Comparison of ENCODE assay signal across 2 cellular contexts in the genomic region with DNA sequence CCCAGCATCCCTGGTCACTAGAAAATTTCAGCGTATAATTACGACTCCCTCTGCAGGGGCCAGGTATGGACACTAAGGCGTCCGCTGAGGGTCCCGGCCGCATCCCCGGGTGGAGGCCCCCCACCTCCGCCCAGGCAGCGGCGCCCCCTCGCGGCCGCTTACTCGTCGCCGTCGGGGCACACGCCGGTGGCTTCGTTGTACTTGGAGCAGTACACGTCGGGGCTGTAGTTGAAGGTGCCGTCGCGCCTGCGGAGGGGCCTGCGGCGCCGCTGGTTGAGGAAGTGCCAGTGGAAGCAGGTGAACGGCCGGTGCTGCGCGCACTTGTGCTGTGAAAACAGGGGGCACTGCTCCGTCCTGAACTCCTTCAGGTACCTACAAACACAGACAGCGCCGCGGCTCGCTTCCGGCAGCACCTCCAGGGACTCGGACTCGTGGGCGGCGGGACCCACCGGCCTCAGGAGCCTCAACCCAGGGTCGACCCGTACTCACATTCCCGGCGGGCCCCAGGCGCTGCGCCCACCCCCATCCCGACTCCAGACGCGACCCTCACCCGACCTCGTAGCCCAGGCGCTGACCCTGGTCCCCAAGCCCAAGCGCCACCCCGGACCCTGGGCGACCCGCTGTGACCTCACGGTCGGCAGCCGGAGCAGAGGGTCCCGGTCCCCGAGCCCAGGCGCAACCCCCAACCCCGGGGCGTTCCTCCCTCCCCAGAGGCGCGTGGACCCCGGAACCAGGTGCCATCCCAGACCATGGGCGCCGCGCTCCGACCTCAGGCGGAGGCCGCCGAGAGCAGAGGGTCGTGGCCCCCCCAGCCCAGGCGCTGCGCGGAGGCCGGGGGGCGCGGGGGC.
A peak's percentile ranks its signal among the peaks of the same experiment; 100 is the strongest.
TF ChIP-seq lines count a peak whose summit lies in the region.

No MANE protein-coding gene starts in this region.

TF ChIP-seq in HEK293, 187 proteins besides CTCF, POLR2A, EP300 and RAD21 (continues in another document):
- TF ChIP-seq, protein P1, sequence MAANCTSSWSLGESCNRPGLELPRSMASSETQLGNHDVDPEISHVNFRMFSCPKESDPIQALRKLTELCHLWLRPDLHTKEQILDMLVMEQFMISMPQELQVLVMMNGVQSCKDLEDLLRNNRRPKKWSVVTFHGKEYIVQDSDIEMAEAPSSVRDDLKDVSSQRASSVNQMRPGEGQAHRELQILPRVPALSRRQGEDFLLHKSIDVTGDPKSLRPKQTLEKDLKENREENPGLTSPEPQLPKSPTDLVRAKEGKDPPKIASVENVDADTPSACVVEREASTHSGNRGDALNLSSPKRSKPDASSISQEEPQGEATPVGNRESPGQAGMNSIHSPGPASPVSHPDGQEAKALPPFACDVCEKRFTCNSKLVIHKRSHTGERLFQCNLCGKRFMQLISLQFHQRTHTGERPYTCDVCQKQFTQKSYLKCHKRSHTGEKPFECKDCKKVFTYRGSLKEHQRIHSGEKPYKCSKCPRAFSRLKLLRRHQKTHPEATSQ (tag by site-specific recombination; IDR thresholded peaks at IDR 0.05): no peak
- TF ChIP-seq ZNF169 (tag by site-specific recombination; IDR thresholded peaks at IDR 0.05) (no peak), ZNF560 (tag by site-specific recombination; IDR thresholded peaks at IDR 0.05; ENCODE audit: borderline replicate concordance) (no peak), ZNF555 (tag by site-specific recombination; conservative IDR thresholded peaks at IDR 0.05) (no peak), SCRT2 (tag by site-specific recombination; IDR thresholded peaks at IDR 0.05) (no peak), ZNF433 (tag by site-specific recombination; IDR thresholded peaks at IDR 0.05; ENCODE audit: low read depth) (no peak), WT1 (tag by site-specific recombination; IDR thresholded peaks at IDR 0.05) (no peak), ZNF610 (tag by site-specific recombination; IDR thresholded peaks at IDR 0.05; ENCODE audit: borderline replicate concordance) (0 out of 2 replicates have a peak, but pooled peaks have one; percentile 23), ZNF596 (tag by site-specific recombination; IDR thresholded peaks at IDR 0.05) (0 out of 2 replicates have a peak, but pooled peaks have one; percentile 45)
- TF ChIP-seq, protein P2, sequence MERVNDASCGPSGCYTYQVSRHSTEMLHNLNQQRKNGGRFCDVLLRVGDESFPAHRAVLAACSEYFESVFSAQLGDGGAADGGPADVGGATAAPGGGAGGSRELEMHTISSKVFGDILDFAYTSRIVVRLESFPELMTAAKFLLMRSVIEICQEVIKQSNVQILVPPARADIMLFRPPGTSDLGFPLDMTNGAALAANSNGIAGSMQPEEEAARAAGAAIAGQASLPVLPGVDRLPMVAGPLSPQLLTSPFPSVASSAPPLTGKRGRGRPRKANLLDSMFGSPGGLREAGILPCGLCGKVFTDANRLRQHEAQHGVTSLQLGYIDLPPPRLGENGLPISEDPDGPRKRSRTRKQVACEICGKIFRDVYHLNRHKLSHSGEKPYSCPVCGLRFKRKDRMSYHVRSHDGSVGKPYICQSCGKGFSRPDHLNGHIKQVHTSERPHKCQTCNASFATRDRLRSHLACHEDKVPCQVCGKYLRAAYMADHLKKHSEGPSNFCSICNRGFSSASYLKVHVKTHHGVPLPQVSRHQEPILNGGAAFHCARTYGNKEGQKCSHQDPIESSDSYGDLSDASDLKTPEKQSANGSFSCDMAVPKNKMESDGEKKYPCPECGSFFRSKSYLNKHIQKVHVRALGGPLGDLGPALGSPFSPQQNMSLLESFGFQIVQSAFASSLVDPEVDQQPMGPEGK (tag by site-specific recombination; IDR thresholded peaks at IDR 0.05): peak; percentile 66
- TF ChIP-seq, protein P3, sequence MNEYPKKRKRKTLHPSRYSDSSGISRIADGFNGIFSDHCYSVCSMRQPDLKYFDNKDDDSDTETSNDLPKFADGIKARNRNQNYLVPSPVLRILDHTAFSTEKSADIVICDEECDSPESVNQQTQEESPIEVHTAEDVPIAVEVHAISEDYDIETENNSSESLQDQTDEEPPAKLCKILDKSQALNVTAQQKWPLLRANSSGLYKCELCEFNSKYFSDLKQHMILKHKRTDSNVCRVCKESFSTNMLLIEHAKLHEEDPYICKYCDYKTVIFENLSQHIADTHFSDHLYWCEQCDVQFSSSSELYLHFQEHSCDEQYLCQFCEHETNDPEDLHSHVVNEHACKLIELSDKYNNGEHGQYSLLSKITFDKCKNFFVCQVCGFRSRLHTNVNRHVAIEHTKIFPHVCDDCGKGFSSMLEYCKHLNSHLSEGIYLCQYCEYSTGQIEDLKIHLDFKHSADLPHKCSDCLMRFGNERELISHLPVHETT (tag by site-specific recombination; IDR thresholded peaks at IDR 0.05): no peak
- TF ChIP-seq, protein P4, sequence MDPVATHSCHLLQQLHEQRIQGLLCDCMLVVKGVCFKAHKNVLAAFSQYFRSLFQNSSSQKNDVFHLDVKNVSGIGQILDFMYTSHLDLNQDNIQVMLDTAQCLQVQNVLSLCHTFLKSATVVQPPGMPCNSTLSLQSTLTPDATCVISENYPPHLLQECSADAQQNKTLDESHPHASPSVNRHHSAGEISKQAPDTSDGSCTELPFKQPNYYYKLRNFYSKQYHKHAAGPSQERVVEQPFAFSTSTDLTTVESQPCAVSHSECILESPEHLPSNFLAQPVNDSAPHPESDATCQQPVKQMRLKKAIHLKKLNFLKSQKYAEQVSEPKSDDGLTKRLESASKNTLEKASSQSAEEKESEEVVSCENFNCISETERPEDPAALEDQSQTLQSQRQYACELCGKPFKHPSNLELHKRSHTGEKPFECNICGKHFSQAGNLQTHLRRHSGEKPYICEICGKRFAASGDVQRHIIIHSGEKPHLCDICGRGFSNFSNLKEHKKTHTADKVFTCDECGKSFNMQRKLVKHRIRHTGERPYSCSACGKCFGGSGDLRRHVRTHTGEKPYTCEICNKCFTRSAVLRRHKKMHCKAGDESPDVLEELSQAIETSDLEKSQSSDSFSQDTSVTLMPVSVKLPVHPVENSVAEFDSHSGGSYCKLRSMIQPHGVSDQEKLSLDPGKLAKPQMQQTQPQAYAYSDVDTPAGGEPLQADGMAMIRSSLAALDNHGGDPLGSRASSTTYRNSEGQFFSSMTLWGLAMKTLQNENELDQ (tag by site-specific recombination; IDR thresholded peaks at IDR 0.05; ENCODE audit: low read depth): no peak
- TF ChIP-seq, protein P5, sequence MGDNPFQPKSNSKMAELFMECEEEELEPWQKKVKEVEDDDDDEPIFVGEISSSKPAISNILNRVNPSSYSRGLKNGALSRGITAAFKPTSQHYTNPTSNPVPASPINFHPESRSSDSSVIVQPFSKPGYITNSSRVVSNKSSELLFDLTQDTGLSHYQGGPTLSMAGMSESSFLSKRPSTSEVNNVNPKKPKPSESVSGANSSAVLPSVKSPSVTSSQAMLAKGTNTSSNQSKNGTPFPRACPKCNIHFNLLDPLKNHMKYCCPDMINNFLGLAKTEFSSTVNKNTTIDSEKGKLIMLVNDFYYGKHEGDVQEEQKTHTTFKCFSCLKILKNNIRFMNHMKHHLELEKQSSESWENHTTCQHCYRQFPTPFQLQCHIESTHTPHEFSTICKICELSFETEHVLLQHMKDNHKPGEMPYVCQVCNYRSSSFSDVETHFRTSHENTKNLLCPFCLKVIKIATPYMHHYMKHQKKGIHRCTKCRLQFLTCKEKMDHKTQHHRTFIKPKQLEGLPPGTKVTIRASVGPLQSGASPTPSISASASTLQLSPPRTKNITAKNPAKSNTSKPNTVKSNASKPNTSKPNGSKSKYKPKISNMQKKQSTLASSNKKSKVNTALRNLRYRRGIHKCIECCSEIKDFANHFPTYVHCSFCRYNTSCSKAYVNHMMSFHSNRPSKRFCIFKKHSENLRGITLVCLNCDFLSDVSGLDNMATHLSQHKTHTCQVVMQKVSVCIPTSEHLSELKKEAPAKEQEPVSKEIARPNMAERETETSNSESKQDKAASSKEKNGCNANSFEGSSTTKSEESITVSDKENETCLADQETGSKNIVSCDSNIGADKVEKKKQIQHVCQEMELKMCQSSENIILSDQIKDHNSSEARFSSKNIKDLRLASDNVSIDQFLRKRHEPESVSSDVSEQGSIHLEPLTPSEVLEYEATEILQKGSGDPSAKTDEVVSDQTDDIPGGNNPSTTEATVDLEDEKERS (tag by site-specific recombination; IDR thresholded peaks at IDR 0.05): no peak

TF ChIP-seq in H1, 55 proteins besides CTCF, POLR2A, EP300 and RAD21 (continues in another document):
- TF ChIP-seq SP1 (IDR thresholded peaks at IDR 0.05; ENCODE audit: low read depth, low read length) (no peak), BACH1 (IDR thresholded peaks at IDR 0.05; ENCODE audit: low read length) (no peak), NANOG (IDR thresholded peaks at IDR 0.05; ENCODE audit: insufficient read depth, low read depth, low read length, poor library complexity, severe bottlenecking) (no peak), JUND (IDR thresholded peaks at IDR 0.05; ENCODE audit: low read length) (no peak), BRCA1 (IDR thresholded peaks at IDR 0.05; ENCODE audit: low read depth, low read length) (no peak), SUZ12 (IDR thresholded peaks at IDR 0.05; ENCODE audit: low read length) (no peak), JUN (IDR thresholded peaks at IDR 0.05; ENCODE audit: low read depth, low read length) (no peak), POU5F1 (IDR thresholded peaks at IDR 0.05; ENCODE audit: low read depth, low read length) (no peak), EGR1 (IDR thresholded peaks at IDR 0.05; ENCODE audit: borderline replicate concordance, low read depth, low read length) (no peak), KDM5A (IDR thresholded peaks at IDR 0.05; ENCODE audit: low read length) (no peak), SRF (IDR thresholded peaks at IDR 0.05; ENCODE audit: low read depth, low read length) (no peak), SAP30 (IDR thresholded peaks at IDR 0.05; ENCODE audit: insufficient read depth, insufficient replicate concordance, low read length) (no peak), ZNF274 (IDR thresholded peaks at IDR 0.05; ENCODE audit: borderline replicate concordance, extremely low read depth, low read length) (no peak)
- TF ChIP-seq, protein P6, sequence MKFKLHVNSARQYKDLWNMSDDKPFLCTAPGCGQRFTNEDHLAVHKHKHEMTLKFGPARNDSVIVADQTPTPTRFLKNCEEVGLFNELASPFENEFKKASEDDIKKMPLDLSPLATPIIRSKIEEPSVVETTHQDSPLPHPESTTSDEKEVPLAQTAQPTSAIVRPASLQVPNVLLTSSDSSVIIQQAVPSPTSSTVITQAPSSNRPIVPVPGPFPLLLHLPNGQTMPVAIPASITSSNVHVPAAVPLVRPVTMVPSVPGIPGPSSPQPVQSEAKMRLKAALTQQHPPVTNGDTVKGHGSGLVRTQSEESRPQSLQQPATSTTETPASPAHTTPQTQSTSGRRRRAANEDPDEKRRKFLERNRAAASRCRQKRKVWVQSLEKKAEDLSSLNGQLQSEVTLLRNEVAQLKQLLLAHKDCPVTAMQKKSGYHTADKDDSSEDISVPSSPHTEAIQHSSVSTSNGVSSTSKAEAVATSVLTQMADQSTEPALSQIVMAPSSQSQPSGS (IDR thresholded peaks at IDR 0.05; ENCODE audit: low read length): no peak
- TF ChIP-seq, protein P7, sequence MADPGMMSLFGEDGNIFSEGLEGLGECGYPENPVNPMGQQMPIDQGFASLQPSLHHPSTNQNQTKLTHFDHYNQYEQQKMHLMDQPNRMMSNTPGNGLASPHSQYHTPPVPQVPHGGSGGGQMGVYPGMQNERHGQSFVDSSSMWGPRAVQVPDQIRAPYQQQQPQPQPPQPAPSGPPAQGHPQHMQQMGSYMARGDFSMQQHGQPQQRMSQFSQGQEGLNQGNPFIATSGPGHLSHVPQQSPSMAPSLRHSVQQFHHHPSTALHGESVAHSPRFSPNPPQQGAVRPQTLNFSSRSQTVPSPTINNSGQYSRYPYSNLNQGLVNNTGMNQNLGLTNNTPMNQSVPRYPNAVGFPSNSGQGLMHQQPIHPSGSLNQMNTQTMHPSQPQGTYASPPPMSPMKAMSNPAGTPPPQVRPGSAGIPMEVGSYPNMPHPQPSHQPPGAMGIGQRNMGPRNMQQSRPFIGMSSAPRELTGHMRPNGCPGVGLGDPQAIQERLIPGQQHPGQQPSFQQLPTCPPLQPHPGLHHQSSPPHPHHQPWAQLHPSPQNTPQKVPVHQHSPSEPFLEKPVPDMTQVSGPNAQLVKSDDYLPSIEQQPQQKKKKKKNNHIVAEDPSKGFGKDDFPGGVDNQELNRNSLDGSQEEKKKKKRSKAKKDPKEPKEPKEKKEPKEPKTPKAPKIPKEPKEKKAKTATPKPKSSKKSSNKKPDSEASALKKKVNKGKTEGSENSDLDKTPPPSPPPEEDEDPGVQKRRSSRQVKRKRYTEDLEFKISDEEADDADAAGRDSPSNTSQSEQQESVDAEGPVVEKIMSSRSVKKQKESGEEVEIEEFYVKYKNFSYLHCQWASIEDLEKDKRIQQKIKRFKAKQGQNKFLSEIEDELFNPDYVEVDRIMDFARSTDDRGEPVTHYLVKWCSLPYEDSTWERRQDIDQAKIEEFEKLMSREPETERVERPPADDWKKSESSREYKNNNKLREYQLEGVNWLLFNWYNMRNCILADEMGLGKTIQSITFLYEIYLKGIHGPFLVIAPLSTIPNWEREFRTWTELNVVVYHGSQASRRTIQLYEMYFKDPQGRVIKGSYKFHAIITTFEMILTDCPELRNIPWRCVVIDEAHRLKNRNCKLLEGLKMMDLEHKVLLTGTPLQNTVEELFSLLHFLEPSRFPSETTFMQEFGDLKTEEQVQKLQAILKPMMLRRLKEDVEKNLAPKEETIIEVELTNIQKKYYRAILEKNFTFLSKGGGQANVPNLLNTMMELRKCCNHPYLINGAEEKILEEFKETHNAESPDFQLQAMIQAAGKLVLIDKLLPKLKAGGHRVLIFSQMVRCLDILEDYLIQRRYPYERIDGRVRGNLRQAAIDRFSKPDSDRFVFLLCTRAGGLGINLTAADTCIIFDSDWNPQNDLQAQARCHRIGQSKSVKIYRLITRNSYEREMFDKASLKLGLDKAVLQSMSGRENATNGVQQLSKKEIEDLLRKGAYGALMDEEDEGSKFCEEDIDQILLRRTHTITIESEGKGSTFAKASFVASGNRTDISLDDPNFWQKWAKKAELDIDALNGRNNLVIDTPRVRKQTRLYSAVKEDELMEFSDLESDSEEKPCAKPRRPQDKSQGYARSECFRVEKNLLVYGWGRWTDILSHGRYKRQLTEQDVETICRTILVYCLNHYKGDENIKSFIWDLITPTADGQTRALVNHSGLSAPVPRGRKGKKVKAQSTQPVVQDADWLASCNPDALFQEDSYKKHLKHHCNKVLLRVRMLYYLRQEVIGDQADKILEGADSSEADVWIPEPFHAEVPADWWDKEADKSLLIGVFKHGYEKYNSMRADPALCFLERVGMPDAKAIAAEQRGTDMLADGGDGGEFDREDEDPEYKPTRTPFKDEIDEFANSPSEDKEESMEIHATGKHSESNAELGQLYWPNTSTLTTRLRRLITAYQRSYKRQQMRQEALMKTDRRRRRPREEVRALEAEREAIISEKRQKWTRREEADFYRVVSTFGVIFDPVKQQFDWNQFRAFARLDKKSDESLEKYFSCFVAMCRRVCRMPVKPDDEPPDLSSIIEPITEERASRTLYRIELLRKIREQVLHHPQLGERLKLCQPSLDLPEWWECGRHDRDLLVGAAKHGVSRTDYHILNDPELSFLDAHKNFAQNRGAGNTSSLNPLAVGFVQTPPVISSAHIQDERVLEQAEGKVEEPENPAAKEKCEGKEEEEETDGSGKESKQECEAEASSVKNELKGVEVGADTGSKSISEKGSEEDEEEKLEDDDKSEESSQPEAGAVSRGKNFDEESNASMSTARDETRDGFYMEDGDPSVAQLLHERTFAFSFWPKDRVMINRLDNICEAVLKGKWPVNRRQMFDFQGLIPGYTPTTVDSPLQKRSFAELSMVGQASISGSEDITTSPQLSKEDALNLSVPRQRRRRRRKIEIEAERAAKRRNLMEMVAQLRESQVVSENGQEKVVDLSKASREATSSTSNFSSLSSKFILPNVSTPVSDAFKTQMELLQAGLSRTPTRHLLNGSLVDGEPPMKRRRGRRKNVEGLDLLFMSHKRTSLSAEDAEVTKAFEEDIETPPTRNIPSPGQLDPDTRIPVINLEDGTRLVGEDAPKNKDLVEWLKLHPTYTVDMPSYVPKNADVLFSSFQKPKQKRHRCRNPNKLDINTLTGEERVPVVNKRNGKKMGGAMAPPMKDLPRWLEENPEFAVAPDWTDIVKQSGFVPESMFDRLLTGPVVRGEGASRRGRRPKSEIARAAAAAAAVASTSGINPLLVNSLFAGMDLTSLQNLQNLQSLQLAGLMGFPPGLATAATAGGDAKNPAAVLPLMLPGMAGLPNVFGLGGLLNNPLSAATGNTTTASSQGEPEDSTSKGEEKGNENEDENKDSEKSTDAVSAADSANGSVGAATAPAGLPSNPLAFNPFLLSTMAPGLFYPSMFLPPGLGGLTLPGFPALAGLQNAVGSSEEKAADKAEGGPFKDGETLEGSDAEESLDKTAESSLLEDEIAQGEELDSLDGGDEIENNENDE (IDR thresholded peaks at IDR 0.05; ENCODE audit: insufficient replicate concordance, low read length): no peak
